Comparison of ENCODE assay signal across 20 cellular contexts in genomic region chr3:58203541-58203940, GRCh38.
DNase-seq lines count a peak whose midpoint lies in the region; ATAC-seq and TF ChIP-seq lines count a peak whose summit lies in the region.
"Had no signal": no experiment of that assay in that cellular context is flagged by ENCODE, and none has a peak within 500 bp of the region (broad histone marks: within the 10 kb centered on the region; RNA-seq: fewer than 3 reads in every experiment).

No MANE protein-coding gene starts in this region.

- no peaks in the 10 kb centered on the region for H3K27me3 Mint-ChIP-seq in memory B cell
- H3K27me3 Mint-ChIP-seq in stimulated activated memory B cell treated with anti-CD40 and anti-IgM and Interleukin-4, amounts not matched to agents 10 μg/mL and 1 μg/mL and 100 μg/mL, for 72 hours = no peaks in the 10 kb centered on the region

- peak overlapping the region; percentile 90 for H3K27ac Mint-ChIP-seq in memory B cell
- peak overlapping the region; percentile 65 for H3K27ac Mint-ChIP-seq in stimulated activated memory B cell treated with anti-CD40 and anti-IgM and Interleukin-4, amounts not matched to agents 10 μg/mL and 1 μg/mL and 100 μg/mL, for 72 hours
- H3K27ac Mint-ChIP-seq: CD4-positive, alpha-beta memory T cell had no signal

- H4K20me1 ChIP-seq in BLaER1 = no peaks in the 10 kb centered on the region
- no peaks in the 10 kb centered on the region for H4K20me1 ChIP-seq in OCI-LY3 (ENCODE audit: insufficient read depth, low read length)

- no peak overlapping the region for H2AFZ ChIP-seq in OCI-LY3 (ENCODE audit: low read depth, low read length)

- peak overlapping the region; percentile 64 for H3K4me2 ChIP-seq in BLaER1
- H3K4me2 ChIP-seq in OCI-LY3 (ENCODE audit: low read length) = no peak overlapping the region

- no peak for ATAC-seq in memory B cell (ENCODE audit: low read depth)
- ATAC-seq in stimulated activated memory B cell treated with anti-CD40 and anti-IgM and Interleukin-4, amounts not matched to agents 10 μg/mL and 1 μg/mL and 100 μg/mL, for 72 hours = no peak
- no peak for ATAC-seq in GM19463 (IDR thresholded peaks at IDR 0.05; ENCODE audit: unreplicated experiment)
- ATAC-seq: K562 had no signal

- H3K27me3 ChIP-seq in BLaER1 = no peaks in the 10 kb centered on the region
- H3K27me3 ChIP-seq in OCI-LY3 (ENCODE audit: low read depth, low read length) = no peaks in the 10 kb centered on the region
- H3K27me3 ChIP-seq: Peyer's patch had no signal

- H3K36me3 ChIP-seq in BLaER1 = no peaks in the 10 kb centered on the region
- H3K36me3 ChIP-seq in OCI-LY3 (replicated peaks; ENCODE audit: low read depth, low read length) = peaks cover 11% of the 10 kb centered on the region
- H3K36me3 ChIP-seq: Peyer's patch had no signal

- H3K27ac ChIP-seq in BLaER1 (no peak overlapping the region), OCI-LY3 (ENCODE audit: low read length) (peak overlapping the region; percentile 63; the same call in 1 of the 2 replicates)

- H3K4me3 ChIP-seq in BLaER1 (no peak overlapping the region), OCI-LY3 (ENCODE audit: low read length) (no peak overlapping the region)
- H3K4me3 ChIP-seq: K562, Peyer's patch had no signal

- no peak overlapping the region for H3K4me3 Mint-ChIP-seq in memory B cell
- H3K4me3 Mint-ChIP-seq in stimulated activated memory B cell treated with anti-CD40 and anti-IgM and Interleukin-4, amounts not matched to agents 10 μg/mL and 1 μg/mL and 100 μg/mL, for 72 hours = no peak overlapping the region
- H3K4me3 Mint-ChIP-seq: CD4-positive, alpha-beta memory T cell had no signal

- H3K79me2 ChIP-seq in OCI-LY3 (ENCODE audit: low read length) = no peaks in the 10 kb centered on the region

- peaks cover 18% of the 10 kb centered on the region for H3K4me1 Mint-ChIP-seq in memory B cell
- H3K4me1 Mint-ChIP-seq in stimulated activated memory B cell treated with anti-CD40 and anti-IgM and Interleukin-4, amounts not matched to agents 10 μg/mL and 1 μg/mL and 100 μg/mL, for 72 hours = peaks cover 53% of the 10 kb centered on the region

- H3K9me3 ChIP-seq in BLaER1 (0 out of 2 replicates have a peak, but pooled peaks cover 5% of the 10 kb centered on the region), OCI-LY3 (ENCODE audit: insufficient read depth, low read length) (peaks cover 16% of the 10 kb centered on the region; the same call in 1 of the 2 replicates)
- H3K9me3 ChIP-seq: Peyer's patch had no signal

- H3K9me3 Mint-ChIP-seq in memory B cell = peaks cover 1% of the 10 kb centered on the region
- H3K9me3 Mint-ChIP-seq in stimulated activated memory B cell treated with anti-CD40 and anti-IgM and Interleukin-4, amounts not matched to agents 10 μg/mL and 1 μg/mL and 100 μg/mL, for 72 hours = no peaks in the 10 kb centered on the region

- no peak for TF ChIP-seq CTCF in OCI-LY3 (IDR thresholded peaks at IDR 0.05; ENCODE audit: low read depth, low read length)

- H3K36me3 Mint-ChIP-seq in memory B cell = no peaks in the 10 kb centered on the region
- no peaks in the 10 kb centered on the region for H3K36me3 Mint-ChIP-seq in stimulated activated memory B cell treated with anti-CD40 and anti-IgM and Interleukin-4, amounts not matched to agents 10 μg/mL and 1 μg/mL and 100 μg/mL, for 72 hours

- H3K9ac ChIP-seq in BLaER1 = no peak overlapping the region
- no peak overlapping the region for H3K9ac ChIP-seq in OCI-LY3 (ENCODE audit: low read length)

- peaks cover 36% of the 10 kb centered on the region for H3K4me1 ChIP-seq in BLaER1
- peaks cover 44% of the 10 kb centered on the region for H3K4me1 ChIP-seq in OCI-LY3 (ENCODE audit: low read length)

- DNase-seq in memory B cell (ENCODE audit: low spot score in 2 of 2) (no peak), AG20443 (ENCODE audit: low spot score) (no peak), SKM-1 (lab: John Stamatoyannopoulos, UW; ENCODE audit: unreplicated experiment) (no peak)
- DNase-seq: Caco-2; CD4-positive, alpha-beta memory T cell; GF-D8; Kasumi-1; MV-4-11; NCI-H1105; NCI-H1436 treated with DMSO at 0.1 percent for 48 hours; NCI-H2029; NCI-H446 treated with DMSO at 0.1 percent for 48 hours; NCI-H526; SHP77 treated with DMSO at 0.1 percent for 48 hours had no signal
